In genomic region chr3:181761906-181762305, GRCh38 we compare ENCODE assay signal across 31 cellular contexts.
"Had no signal": no experiment of that assay in that cellular context is flagged by ENCODE, and none has a peak within 500 bp of the region (broad histone marks: within the 10 kb centered on the region; RNA-seq: fewer than 3 reads in every experiment).

No MANE protein-coding gene starts in this region.

- ATAC-seq: activated CD8-positive, alpha-beta T cell treated with anti-CD3 and anti-CD28 coated beads for 36 hours; activated naive CD4-positive, alpha-beta T cell treated with anti-CD3 and anti-CD28 coated beads, Interleukin-2, amount 50 U/mL, for 72 hours; activated T-cell treated with anti-CD3 and anti-CD28 coated beads, Interleukin-2, amount 50 U/mL, for 4 hours; activated T-cell treated with anti-CD3 and anti-CD28 coated beads, Interleukin-2, amount 50 U/mL, for 72 hours; activated T-helper 17 cell treated with anti-CD3 and anti-CD28 coated beads, Interleukin-2, amount 50 U/mL, for 72 hours; body of pancreas had no signal

- H3K4me1 ChIP-seq: adrenal gland, body of pancreas, breast epithelium had no signal

- H3K27me3 ChIP-seq: adrenal gland, body of pancreas, brain microvascular endothelial cell, breast epithelium had no signal

- H3K27ac ChIP-seq: adrenal gland, body of pancreas, brain microvascular endothelial cell, breast epithelium, VCaP had no signal

- H3K4me3 ChIP-seq: adrenal gland, body of pancreas, breast epithelium had no signal

- H3K36me3 ChIP-seq: adrenal gland, brain microvascular endothelial cell, breast epithelium had no signal

- DNase-seq: activated B cell treated with CpG ODN at 0.5 μM for 24 hours; activated CD4-positive, alpha-beta memory T cell treated with anti-CD3 and anti-CD28 coated beads for 36 hours; activated CD4-positive, alpha-beta T cell treated with anti-CD3 and anti-CD28 coated beads for 4 hours; activated CD4-positive, alpha-beta T cell treated with anti-CD3 and anti-CD28 coated beads, Interleukin-2, amount 10 ng/mL, durations not matched to agents 24 days and 14 days; activated CD4-positive, alpha-beta T cell treated with anti-CD3 and anti-CD28 coated beads, Interleukin-2, amount 50 U/mL, for 1 hour; activated CD4-positive, alpha-beta T cell treated with anti-CD3 and anti-CD28 coated beads, Interleukin-2, amount 50 U/mL, for 4 hours; activated CD4-positive, CD25-positive, alpha-beta regulatory T cell treated with anti-CD3 and anti-CD28 coated beads, Interleukin-2, amount 50 U/mL, for 72 hours; activated CD8-positive, alpha-beta memory T cell treated with anti-CD3 and anti-CD28 coated beads, Interleukin-2, amount 50 U/mL, for 4 hours; activated CD8-positive, alpha-beta T cell treated with anti-CD3 and anti-CD28 coated beads for 36 hours; activated effector memory CD4-positive, alpha-beta T cell treated with anti-CD3 and anti-CD28 coated beads, Interleukin-2, amount 50 U/mL, for 16 hours; activated gamma-delta T cell treated with Interleukin-2 at 50 U/mL for 16 hours; activated naive CD4-positive, alpha-beta T cell; activated naive CD4-positive, alpha-beta T cell treated with anti-CD3 and anti-CD28 coated beads for 36 hours; activated naive CD4-positive, alpha-beta T cell treated with anti-CD3 and anti-CD28 coated beads, Interleukin-2, amount 50 U/mL, for 16 hours; activated naive CD8-positive, alpha-beta T cell treated with anti-CD3 and anti-CD28 coated beads for 36 hours; activated T-cell treated with anti-CD3 and anti-CD28 coated beads for 4 hours; activated T-cell treated with anti-CD3 and anti-CD28 coated beads, Interleukin-2, amount 50 U/mL, for 1 hour; activated T-cell treated with anti-CD3 and anti-CD28 coated beads, Interleukin-2, amount 50 U/mL, for 4 hours; activated T-cell treated with anti-CD3 and anti-CD28 coated beads, Interleukin-2, amount 50 U/mL, for 72 hours; adrenal gland; amniotic stem cell; aorta; body of pancreas; brain microvascular endothelial cell; central memory CD4-positive, alpha-beta T cell; T-helper 2 cell; T-helper 9 cell had no signal

- H3K9me3 ChIP-seq: adrenal gland, body of pancreas, breast epithelium had no signal
